In the genomic region with DNA sequence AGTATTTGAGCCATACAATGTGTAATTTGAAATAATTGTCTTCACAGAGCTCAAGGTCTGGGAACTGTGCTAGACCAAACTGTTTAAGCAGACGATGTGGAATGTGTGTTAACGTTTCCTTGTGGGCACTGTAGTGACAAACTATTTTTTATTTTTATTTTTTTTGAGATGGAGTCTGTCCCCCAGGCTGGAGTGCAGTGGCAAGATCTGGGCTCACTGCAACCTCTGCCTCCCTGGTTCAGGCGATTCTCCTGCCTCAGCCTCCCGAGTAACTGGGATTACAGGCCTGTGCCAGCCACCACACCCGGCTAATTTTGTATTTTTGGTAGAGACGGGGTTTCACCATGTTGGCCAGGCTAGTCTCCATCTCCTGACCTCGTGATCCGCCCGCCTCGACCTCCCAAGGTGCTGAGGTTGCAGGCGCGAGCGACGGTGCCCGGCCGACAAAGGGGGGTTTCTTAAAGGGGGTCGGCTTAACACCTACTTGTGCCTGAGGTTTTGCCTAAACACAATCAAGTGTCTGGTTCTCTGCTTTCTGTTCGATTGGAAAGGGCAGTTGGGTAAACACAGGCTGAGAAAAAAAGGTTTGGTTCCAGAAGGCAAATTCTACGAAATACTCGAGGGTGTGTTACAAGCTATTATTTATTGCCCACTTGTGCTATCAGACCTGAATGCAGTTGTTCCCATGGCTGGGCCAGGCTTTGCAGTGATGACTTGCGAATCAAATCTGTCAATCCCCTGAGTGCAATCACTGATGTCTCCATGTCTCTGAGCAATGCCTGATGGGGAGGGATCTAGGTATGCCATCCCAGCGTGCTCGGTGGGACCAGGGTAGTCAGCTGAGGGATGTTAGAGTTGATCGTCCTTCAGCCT, we compare ENCODE assay signal across 8 cellular contexts. TPM values are rescaled to one million over a fixed set of nuclear protein-coding genes. Genes with fewer than 3 reads are reported as not detected.
DNase-seq lines count a peak whose midpoint lies in the region; TF ChIP-seq lines count a peak whose summit lies in the region.

No MANE protein-coding gene starts in this region.

- H3K27ac ChIP-seq in CD4-positive, alpha-beta memory T cell (ENCODE audit: low read depth, low read length) = peak overlapping the region; percentile 80

- no peak for TF ChIP-seq CTCF in endothelial cell (IDR thresholded peaks at IDR 0.05; ENCODE audit: unreplicated experiment)
- TF ChIP-seq CTCF in osteocyte (IDR thresholded peaks at IDR 0.05) = no peak

- H3K27me3 ChIP-seq in CD4-positive, alpha-beta memory T cell (ENCODE audit: insufficient read depth, low read length) = no peaks in the 10 kb centered on the region

- peak overlapping the region; percentile 89 to 92 (median 90) for H3K4me3 Mint-ChIP-seq in CD4-positive, alpha-beta memory T cell
- H3K4me3 Mint-ChIP-seq in endothelial cell (ENCODE audit: unreplicated experiment) (peak overlapping the region; percentile 93), osteocyte (ENCODE audit: unreplicated experiment) (peak overlapping the region; percentile 91)

- H3K27ac Mint-ChIP-seq in CD4-positive, alpha-beta memory T cell = peak overlapping the region; percentile 86 to 93 (median 90)
- H3K27ac Mint-ChIP-seq in endothelial cell (ENCODE audit: unreplicated experiment) (no peak overlapping the region), osteocyte (ENCODE audit: unreplicated experiment) (peak overlapping the region; percentile 67)

- H3K36me3 Mint-ChIP-seq in CD4-positive, alpha-beta memory T cell = peaks cover 45 to 58% of the 10 kb centered on the region in 2 donors
- peaks cover 42% of the 10 kb centered on the region for H3K36me3 Mint-ChIP-seq in endothelial cell (ENCODE audit: low read depth, unreplicated experiment)
- H3K36me3 Mint-ChIP-seq in osteocyte (ENCODE audit: unreplicated experiment) = peaks cover 32% of the 10 kb centered on the region

- POLR2A ChIA-PET in CD4-positive, alpha-beta memory T cell (lab: Charles Lee; ENCODE audit: partially characterized antibody) = interaction anchor here (0.8 to 6.3 kb wide), 14 partner anchors 8 to 219 kb away, joined by 3 to 180 read pairs (median 8); partner anchors contain the start of genes EBF4, IDH3B, PTPRA and SNRPB

- H3K27me3 Mint-ChIP-seq in CD4-positive, alpha-beta memory T cell = no peaks in the 10 kb centered on the region
- H3K27me3 Mint-ChIP-seq in endothelial cell (ENCODE audit: unreplicated experiment) = peaks cover 5% of the 10 kb centered on the region
- no peaks in the 10 kb centered on the region for H3K27me3 Mint-ChIP-seq in osteocyte (ENCODE audit: unreplicated experiment)

- no peaks in the 10 kb centered on the region for H3K9me3 ChIP-seq in CD4-positive, alpha-beta memory T cell (ENCODE audit: control insufficient read depth in 1 of 2, low read length in 2 of 2)

- peaks cover 48% of the 10 kb centered on the region for H3K36me3 ChIP-seq in CD4-positive, alpha-beta memory T cell (ENCODE audit: insufficient read depth, low read length)

- peaks cover 21 to 66% (median 28%) of the 10 kb centered on the region in 4 donors for H3K4me1 Mint-ChIP-seq in CD4-positive, alpha-beta memory T cell
- peaks cover 22% of the 10 kb centered on the region for H3K4me1 Mint-ChIP-seq in endothelial cell (ENCODE audit: unreplicated experiment)
- peaks cover 21% of the 10 kb centered on the region for H3K4me1 Mint-ChIP-seq in osteocyte (ENCODE audit: unreplicated experiment)

- H3K4me3 ChIP-seq in CD4-positive, alpha-beta memory T cell (ENCODE audit: low read length in 2 of 2) = peak overlapping the region; percentile 85 to 88

- CTCF ChIA-PET in CD4-positive, alpha-beta memory T cell (lab: Charles Lee; ENCODE audit: partially characterized antibody) = interaction anchor here (1.3 to 5.4 kb wide), 2 partner anchors 16 to 131 kb away, joined by 3 to 35 read pairs; no protein-coding TSS in a partner anchor

- no peaks in the 10 kb centered on the region for H3K9me3 Mint-ChIP-seq in CD4-positive, alpha-beta memory T cell
- H3K9me3 Mint-ChIP-seq in endothelial cell (ENCODE audit: unreplicated experiment) = no peaks in the 10 kb centered on the region
- H3K9me3 Mint-ChIP-seq in osteocyte (ENCODE audit: unreplicated experiment) = no peaks in the 10 kb centered on the region

- intact Hi-C loops in CD4-positive, alpha-beta memory T cell (cut with micrococcal nuclease) = loop anchor here (2.0 to 5.0 kb wide), 2 partner anchors 129 to 146 kb away; partner anchors contain the start of gene ZNF343

- DNase-seq in CD4-positive, alpha-beta memory T cell = no peak
- DNase-seq in OCI-M1 (lab: John Stamatoyannopoulos, UW) (peak; percentile 17), endothelial cell (ENCODE audit: low spot score) (no peak), osteocyte (ENCODE audit: extremely low spot score, unreplicated experiment) (no peak), COR-L47 (lab: John Stamatoyannopoulos, UW) (no peak), SHP77 treated with DMSO at 0.1 percent for 48 hours (lab: John Stamatoyannopoulos, UW) (no peak), inferior parietal cortex (ENCODE audit: extremely low spot score) (no peak), NCI-H446 (lab: John Stamatoyannopoulos, UW) (no peak)

- H3K4me1 ChIP-seq in CD4-positive, alpha-beta memory T cell (ENCODE audit: insufficient read depth, low read length) = peaks cover 31% of the 10 kb centered on the region

RNA-seq across cellular contexts. Expression of gene NOP56, which starts 1.3 kb away (rescaled TPM):
- total RNA-seq in CD4-positive, alpha-beta memory T cell = 100 to 1,000 TPM; 258 to 270 TPM
- 100 to 1,000 TPM in 1 of 2 donors, 10 to 100 TPM in 1; 83.4 to 136 TPM for polyA plus RNA-seq in CD4-positive, alpha-beta memory T cell
- total RNA-seq in endothelial cell (ENCODE audit: unreplicated experiment) = 144 TPM
- total RNA-seq in osteocyte = 141 and 142 TPM in 2 replicates

RNA-seq across cellular contexts. Expression of gene IDH3B, which starts 10.3 kb away (rescaled TPM):
- 10 to 100 TPM; 93.3 to 96.5 TPM for total RNA-seq in CD4-positive, alpha-beta memory T cell
- polyA plus RNA-seq in CD4-positive, alpha-beta memory T cell = 100 to 1,000 TPM in 1 of 2 donors, 10 to 100 TPM in 1; 88.1 to 132 TPM
- total RNA-seq in endothelial cell (ENCODE audit: unreplicated experiment) (136 TPM), osteocyte (78.1 and 86.6 TPM in 2 replicates)

RNA-seq across cellular contexts. Expression of gene EBF4, which starts 38.8 kb away (rescaled TPM):
- 1 to 10 TPM; 2.8 to 3.1 TPM for total RNA-seq in CD4-positive, alpha-beta memory T cell
- under 1 TPM in 1 of 2 donors, not detected in 1; 0.65 TPM for polyA plus RNA-seq in CD4-positive, alpha-beta memory T cell
- 5.9 TPM for total RNA-seq in endothelial cell (ENCODE audit: unreplicated experiment)
- total RNA-seq in osteocyte = 9.8 and 12.8 TPM in 2 replicates
